In the genomic region with DNA sequence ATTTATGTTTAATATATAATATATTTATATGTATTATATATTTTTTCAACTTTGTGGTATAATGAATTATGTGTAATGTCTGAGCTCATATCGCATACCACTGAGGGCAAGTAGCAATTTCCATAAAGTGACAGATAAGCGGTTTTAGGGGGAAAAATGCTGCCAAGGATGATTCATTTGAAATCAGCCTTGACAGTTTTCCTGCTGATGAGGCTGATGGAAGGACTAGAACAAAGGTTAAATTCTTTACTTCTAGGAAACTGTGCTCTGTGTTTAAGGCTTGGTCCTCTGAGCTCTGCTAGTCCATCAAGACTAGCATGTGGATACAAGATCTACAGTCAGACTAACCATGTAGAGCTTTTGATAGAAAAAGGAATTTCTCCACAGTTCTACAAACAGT, we compare ENCODE assay signal across 17 cellular contexts. TPM values are rescaled to one million over a fixed set of nuclear protein-coding genes. Genes with fewer than 3 reads are reported as not detected.
"Had no signal": no experiment of that assay in that cellular context is flagged by ENCODE, and none has a peak within 500 bp of the region (broad histone marks: within the 10 kb centered on the region; RNA-seq: fewer than 3 reads in every experiment).

No MANE protein-coding gene starts in this region.

- DNase-seq: activated CD4-positive, alpha-beta memory T cell treated with anti-CD3 and anti-CD28 coated beads, Interleukin-2, amount 10 ng/mL, durations not matched to agents 7 days and 5 days; activated gamma-delta T cell; activated T-cell treated with anti-CD3 and anti-CD28 coated beads, Interleukin-2, amount 50 U/mL, for 48 hours; aorta; effector memory CD8-positive, alpha-beta T cell; erythroblast; glutamatergic neuron; immature natural killer cell; naive thymus-derived CD4-positive, alpha-beta T cell; right cardiac atrium; spleen; stimulated activated CD4-positive, alpha-beta T cell treated with anti-CD3 and anti-CD28 coated beads, Interleukin-1b, Interleukin-23, amount 100 ng/mL, for 48 hours; stimulated activated naive B cell treated with anti-CD40 and anti-IgM and Interleukin-4, amounts not matched to agents 10 μg/mL and 1 μg/mL and 100 μg/mL, for 72 hours; T-helper 9 cell had no signal

- ATAC-seq: effector memory CD8-positive, alpha-beta T cell; naive thymus-derived CD4-positive, alpha-beta T cell; right cardiac atrium; stimulated activated naive B cell treated with anti-CD40 and anti-IgM and Interleukin-4, amounts not matched to agents 10 μg/mL and 1 μg/mL and 100 μg/mL, for 72 hours had no signal

- H3K27ac ChIP-seq: neutrophil, spleen, tibial nerve, VCaP had no signal

- H3K36me3 ChIP-seq: neutrophil, spleen, tibial nerve had no signal

- H3K4me3 ChIP-seq: spleen, tibial nerve had no signal

- H3K4me1 ChIP-seq: spleen, tibial nerve had no signal

- H3K9me3 ChIP-seq: neutrophil, spleen, tibial nerve had no signal

- H3K27me3 ChIP-seq: neutrophil, spleen, tibial nerve had no signal

RNA-seq across cellular contexts. Expression of a gene that starts 19.3 kb away (rescaled TPM):
- total RNA-seq: activated CD4-positive, alpha-beta memory T cell treated with anti-CD3 and anti-CD28 coated beads, Interleukin-2, amount 10 ng/mL, durations not matched to agents 7 days and 5 days had no signal
- polyA plus RNA-seq: immature natural killer cell; naive thymus-derived CD4-positive, alpha-beta T cell had no signal
